In genomic region chrX:86349115-86349514, GRCh38 we compare ENCODE assay signal across 15 cellular contexts.
"Had no signal": no experiment of that assay in that cellular context is flagged by ENCODE, and none has a peak within 500 bp of the region (broad histone marks: within the 10 kb centered on the region; RNA-seq: fewer than 3 reads in every experiment).

No MANE protein-coding gene starts in this region.

- H3K9me3 ChIP-seq: MG63, SJSA1 had no signal

- DNase-seq: IMR-90, KG1, MG63, NCI-H1105, NCI-H1417, NCI-H1436 treated with DMSO at 0.1 percent for 48 hours, NCI-H1694, NCI-H187 treated with DMSO at 0.1 percent for 48 hours, NCI-H2029 treated with DMSO at 0.1 percent for 48 hours, NCI-H2171 treated with DMSO at 0.1 percent for 48 hours, NCI-H774, Right ventricle myocardium superior, SIG-M5 had no signal

- H3K27ac ChIP-seq: SJSA1, SK-N-MC had no signal

- H3K4me3 ChIP-seq: MG63, SJSA1, SK-N-MC had no signal

- H3K27me3 ChIP-seq: MG63, SJSA1 had no signal

- H3K4me1 ChIP-seq: SJSA1 had no signal

- H3K36me3 ChIP-seq: MG63, SJSA1 had no signal
